2 cellular contexts compared by ENCODE assay signal in the genomic region with DNA sequence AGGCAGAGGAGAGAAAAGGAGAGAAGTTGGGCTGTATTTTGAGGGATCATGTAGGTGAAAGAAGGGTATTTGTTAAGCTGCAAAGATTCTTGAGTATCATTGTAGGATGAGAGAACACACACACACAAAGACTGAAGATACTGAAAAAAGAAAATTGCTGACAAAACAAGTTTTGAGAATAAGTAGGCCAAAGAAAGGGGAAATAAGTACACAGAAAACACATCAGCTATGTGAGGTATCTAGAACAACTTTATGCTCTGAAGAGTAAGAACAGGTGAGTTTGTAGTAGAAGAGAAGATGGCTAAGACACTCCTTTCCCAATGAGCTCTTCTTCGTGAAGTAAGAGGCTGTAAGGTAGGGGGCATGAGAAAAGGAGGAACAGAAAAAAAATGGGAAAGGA.
TF ChIP-seq lines count a peak whose summit lies in the region.

No MANE protein-coding gene starts in this region.

TF ChIP-seq in A549, 52 proteins besides CTCF, POLR2A, EP300 and RAD21:
- TF ChIP-seq MAFK (IDR thresholded peaks at IDR 0.05; ENCODE audit: partially characterized antibody), result peak; percentile 90
- TF ChIP-seq JUN (IDR thresholded peaks at IDR 0.05), result no peak
- TF ChIP-seq, protein P1, sequence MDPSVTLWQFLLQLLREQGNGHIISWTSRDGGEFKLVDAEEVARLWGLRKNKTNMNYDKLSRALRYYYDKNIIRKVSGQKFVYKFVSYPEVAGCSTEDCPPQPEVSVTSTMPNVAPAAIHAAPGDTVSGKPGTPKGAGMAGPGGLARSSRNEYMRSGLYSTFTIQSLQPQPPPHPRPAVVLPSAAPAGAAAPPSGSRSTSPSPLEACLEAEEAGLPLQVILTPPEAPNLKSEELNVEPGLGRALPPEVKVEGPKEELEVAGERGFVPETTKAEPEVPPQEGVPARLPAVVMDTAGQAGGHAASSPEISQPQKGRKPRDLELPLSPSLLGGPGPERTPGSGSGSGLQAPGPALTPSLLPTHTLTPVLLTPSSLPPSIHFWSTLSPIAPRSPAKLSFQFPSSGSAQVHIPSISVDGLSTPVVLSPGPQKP (IDR thresholded peaks at IDR 0.05; ENCODE audit: low read depth, low read length), result no peak

TF ChIP-seq in GM12878, 131 proteins besides CTCF, POLR2A, EP300 and RAD21:
- TF ChIP-seq, protein P2, sequence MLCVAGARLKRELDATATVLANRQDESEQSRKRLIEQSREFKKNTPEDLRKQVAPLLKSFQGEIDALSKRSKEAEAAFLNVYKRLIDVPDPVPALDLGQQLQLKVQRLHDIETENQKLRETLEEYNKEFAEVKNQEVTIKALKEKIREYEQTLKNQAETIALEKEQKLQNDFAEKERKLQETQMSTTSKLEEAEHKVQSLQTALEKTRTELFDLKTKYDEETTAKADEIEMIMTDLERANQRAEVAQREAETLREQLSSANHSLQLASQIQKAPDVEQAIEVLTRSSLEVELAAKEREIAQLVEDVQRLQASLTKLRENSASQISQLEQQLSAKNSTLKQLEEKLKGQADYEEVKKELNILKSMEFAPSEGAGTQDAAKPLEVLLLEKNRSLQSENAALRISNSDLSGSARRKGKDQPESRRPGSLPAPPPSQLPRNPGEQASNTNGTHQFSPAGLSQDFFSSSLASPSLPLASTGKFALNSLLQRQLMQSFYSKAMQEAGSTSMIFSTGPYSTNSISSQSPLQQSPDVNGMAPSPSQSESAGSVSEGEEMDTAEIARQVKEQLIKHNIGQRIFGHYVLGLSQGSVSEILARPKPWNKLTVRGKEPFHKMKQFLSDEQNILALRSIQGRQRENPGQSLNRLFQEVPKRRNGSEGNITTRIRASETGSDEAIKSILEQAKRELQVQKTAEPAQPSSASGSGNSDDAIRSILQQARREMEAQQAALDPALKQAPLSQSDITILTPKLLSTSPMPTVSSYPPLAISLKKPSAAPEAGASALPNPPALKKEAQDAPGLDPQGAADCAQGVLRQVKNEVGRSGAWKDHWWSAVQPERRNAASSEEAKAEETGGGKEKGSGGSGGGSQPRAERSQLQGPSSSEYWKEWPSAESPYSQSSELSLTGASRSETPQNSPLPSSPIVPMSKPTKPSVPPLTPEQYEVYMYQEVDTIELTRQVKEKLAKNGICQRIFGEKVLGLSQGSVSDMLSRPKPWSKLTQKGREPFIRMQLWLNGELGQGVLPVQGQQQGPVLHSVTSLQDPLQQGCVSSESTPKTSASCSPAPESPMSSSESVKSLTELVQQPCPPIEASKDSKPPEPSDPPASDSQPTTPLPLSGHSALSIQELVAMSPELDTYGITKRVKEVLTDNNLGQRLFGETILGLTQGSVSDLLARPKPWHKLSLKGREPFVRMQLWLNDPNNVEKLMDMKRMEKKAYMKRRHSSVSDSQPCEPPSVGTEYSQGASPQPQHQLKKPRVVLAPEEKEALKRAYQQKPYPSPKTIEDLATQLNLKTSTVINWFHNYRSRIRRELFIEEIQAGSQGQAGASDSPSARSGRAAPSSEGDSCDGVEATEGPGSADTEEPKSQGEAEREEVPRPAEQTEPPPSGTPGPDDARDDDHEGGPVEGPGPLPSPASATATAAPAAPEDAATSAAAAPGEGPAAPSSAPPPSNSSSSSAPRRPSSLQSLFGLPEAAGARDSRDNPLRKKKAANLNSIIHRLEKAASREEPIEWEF (IDR thresholded peaks at IDR 0.05; ENCODE audit: insufficient replicate concordance, low read depth, low read length), result no peak
- TF ChIP-seq RFX5 (IDR thresholded peaks at IDR 0.05; ENCODE audit: low read depth, low read length) (no peak), ETV6 (conservative IDR thresholded peaks at IDR 0.05 in 1 of 2, IDR thresholded peaks at IDR 0.05 in 1 of 2; ENCODE audit: borderline replicate concordance in 1 of 2, low read depth in 1 of 2) (no peak), STAT3 (IDR thresholded peaks at IDR 0.05; ENCODE audit: low read depth, low read length) (no peak), ZNF207 (IDR thresholded peaks at IDR 0.05; ENCODE audit: borderline replicate concordance) (no peak), HDAC6 (IDR thresholded peaks at IDR 0.05; ENCODE audit: unreplicated experiment) (no peak), PKNOX1 (IDR thresholded peaks at IDR 0.05) (peak; percentile 78), BCL11A (IDR thresholded peaks at IDR 0.05; ENCODE audit: low read depth, low read length) (no peak), NFIC (IDR thresholded peaks at IDR 0.05; ENCODE audit: low read depth, low read length) (no peak), NBN (IDR thresholded peaks at IDR 0.05) (0 out of 2 replicates have a peak, but pooled peaks have one; percentile 19), ZNF217 (IDR thresholded peaks at IDR 0.05) (no peak), ZNF687 (IDR thresholded peaks at IDR 0.05) (no peak)
- TF ChIP-seq, protein P3, sequence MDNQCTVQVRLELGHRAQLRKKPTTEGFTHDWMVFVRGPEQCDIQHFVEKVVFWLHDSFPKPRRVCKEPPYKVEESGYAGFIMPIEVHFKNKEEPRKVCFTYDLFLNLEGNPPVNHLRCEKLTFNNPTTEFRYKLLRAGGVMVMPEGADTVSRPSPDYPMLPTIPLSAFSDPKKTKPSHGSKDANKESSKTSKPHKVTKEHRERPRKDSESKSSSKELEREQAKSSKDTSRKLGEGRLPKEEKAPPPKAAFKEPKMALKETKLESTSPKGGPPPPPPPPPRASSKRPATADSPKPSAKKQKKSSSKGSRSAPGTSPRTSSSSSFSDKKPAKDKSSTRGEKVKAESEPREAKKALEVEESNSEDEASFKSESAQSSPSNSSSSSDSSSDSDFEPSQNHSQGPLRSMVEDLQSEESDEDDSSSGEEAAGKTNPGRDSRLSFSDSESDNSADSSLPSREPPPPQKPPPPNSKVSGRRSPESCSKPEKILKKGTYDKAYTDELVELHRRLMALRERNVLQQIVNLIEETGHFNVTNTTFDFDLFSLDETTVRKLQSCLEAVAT (IDR thresholded peaks at IDR 0.05), result 0 out of 2 replicates have a peak, but pooled peaks have one; percentile 15
- TF ChIP-seq, protein P4, sequence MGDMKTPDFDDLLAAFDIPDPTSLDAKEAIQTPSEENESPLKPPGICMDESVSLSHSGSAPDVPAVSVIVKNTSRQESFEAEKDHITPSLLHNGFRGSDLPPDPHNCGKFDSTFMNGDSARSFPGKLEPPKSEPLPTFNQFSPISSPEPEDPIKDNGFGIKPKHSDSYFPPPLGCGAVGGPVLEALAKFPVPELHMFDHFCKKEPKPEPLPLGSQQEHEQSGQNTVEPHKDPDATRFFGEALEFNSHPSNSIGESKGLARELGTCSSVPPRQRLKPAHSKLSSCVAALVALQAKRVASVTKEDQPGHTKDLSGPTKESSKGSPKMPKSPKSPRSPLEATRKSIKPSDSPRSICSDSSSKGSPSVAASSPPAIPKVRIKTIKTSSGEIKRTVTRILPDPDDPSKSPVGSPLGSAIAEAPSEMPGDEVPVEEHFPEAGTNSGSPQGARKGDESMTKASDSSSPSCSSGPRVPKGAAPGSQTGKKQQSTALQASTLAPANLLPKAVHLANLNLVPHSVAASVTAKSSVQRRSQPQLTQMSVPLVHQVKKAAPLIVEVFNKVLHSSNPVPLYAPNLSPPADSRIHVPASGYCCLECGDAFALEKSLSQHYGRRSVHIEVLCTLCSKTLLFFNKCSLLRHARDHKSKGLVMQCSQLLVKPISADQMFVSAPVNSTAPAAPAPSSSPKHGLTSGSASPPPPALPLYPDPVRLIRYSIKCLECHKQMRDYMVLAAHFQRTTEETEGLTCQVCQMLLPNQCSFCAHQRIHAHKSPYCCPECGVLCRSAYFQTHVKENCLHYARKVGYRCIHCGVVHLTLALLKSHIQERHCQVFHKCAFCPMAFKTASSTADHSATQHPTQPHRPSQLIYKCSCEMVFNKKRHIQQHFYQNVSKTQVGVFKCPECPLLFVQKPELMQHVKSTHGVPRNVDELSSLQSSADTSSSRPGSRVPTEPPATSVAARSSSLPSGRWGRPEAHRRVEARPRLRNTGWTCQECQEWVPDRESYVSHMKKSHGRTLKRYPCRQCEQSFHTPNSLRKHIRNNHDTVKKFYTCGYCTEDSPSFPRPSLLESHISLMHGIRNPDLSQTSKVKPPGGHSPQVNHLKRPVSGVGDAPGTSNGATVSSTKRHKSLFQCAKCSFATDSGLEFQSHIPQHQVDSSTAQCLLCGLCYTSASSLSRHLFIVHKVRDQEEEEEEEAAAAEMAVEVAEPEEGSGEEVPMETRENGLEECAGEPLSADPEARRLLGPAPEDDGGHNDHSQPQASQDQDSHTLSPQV (IDR thresholded peaks at IDR 0.05), result no peak
- TF ChIP-seq, protein P1 (IDR thresholded peaks at IDR 0.05; ENCODE audit: low read depth, low read length), result no peak
TF ChIP-seq in GM12878: peak in this region for 3.
